ENCODE assay signal across 16 cellular contexts in genomic region chr2:25417715-25418369, GRCh38.
DNase-seq lines count a peak whose midpoint lies in the region; ATAC-seq and TF ChIP-seq lines count a peak whose summit lies in the region.
"Had no signal": no experiment of that assay in that cellular context is flagged by ENCODE, and none has a peak within 500 bp of the region (broad histone marks: within the 10 kb centered on the region; RNA-seq: fewer than 3 reads in every experiment).

No MANE protein-coding gene starts in this region.

- H3K27ac ChIP-seq in SK-N-SH (ENCODE audit: low read depth in 2 of 2, low read length in 1 of 2) (no peak overlapping the region), RWPE1 (no peak overlapping the region), mesendoderm (ENCODE audit: low read depth, low read length) (no peak overlapping the region)
- H3K27ac ChIP-seq: breast epithelium, gastroesophageal sphincter, prostate gland had no signal

- H3K4me3 ChIP-seq in SK-N-SH (ENCODE audit: low read depth in 2 of 2, low read length in 1 of 2) (no peak overlapping the region), mesendoderm (ENCODE audit: low read length) (no peak overlapping the region)
- H3K4me3 ChIP-seq: breast epithelium, gastroesophageal sphincter, prostate gland had no signal

- H4K20me1 ChIP-seq in SK-N-SH (ENCODE audit: insufficient read depth), result no peaks in the 10 kb centered on the region

- H3K36me3 ChIP-seq in SK-N-SH (replicated peaks in 1 of 2; ENCODE audit: control insufficient read depth in 1 of 2, insufficient read depth in 2 of 2, low read length in 1 of 2) (no peaks in the 10 kb centered on the region), mesendoderm (ENCODE audit: control insufficient read depth, insufficient read depth, low read length) (no peaks in the 10 kb centered on the region)
- H3K36me3 ChIP-seq: breast epithelium, gastroesophageal sphincter, prostate gland had no signal

- H3K79me1 ChIP-seq in mesendoderm (ENCODE audit: low read length), result no peaks in the 10 kb centered on the region

- no peak for ATAC-seq in SK-N-SH treated with all-trans-retinoic acid at 6 μM for 48 hours
- no peak for ATAC-seq in HG03432 (IDR thresholded peaks at IDR 0.05; ENCODE audit: unreplicated experiment)
- no peak for ATAC-seq in HG03354 (IDR thresholded peaks at IDR 0.05; ENCODE audit: poor library complexity, severe bottlenecking, unreplicated experiment)
- ATAC-seq: gastroesophageal sphincter had no signal

- H4K8ac ChIP-seq in mesendoderm (ENCODE audit: low read depth, low read length), result no peak overlapping the region

- WGBS in SK-N-SH (ENCODE audit: low lambda C conversion rate), result 95% methylated on average over 6 of the region's 6 CpGs
- 100% methylated on average over 1 of the region's 6 CpGs for WGBS in mesendoderm (ENCODE audit: extremely low coverage, insufficient coverage, low lambda C conversion rate)

- peaks cover 9% of the 10 kb centered on the region for H3K36me3 Mint-ChIP-seq in glutamatergic neuron (ENCODE audit: unreplicated experiment)

- H2BK15ac ChIP-seq in mesendoderm (replicated peaks; ENCODE audit: low read depth), result no peak overlapping the region

- peaks cover 7% of the 10 kb centered on the region for H3K4me1 Mint-ChIP-seq in glutamatergic neuron (ENCODE audit: low read depth, unreplicated experiment)

- H3K27me3 Mint-ChIP-seq in glutamatergic neuron (ENCODE audit: unreplicated experiment), result no peaks in the 10 kb centered on the region

- no peak overlapping the region for H4K5ac ChIP-seq in mesendoderm (ENCODE audit: low read length)

- no peaks in the 10 kb centered on the region for H3F3A ChIP-seq in SK-N-SH (replicated peaks; ENCODE audit: insufficient read depth)

- no peak overlapping the region for H3K4me2 ChIP-seq in SK-N-SH
- no peak overlapping the region for H3K4me2 ChIP-seq in mesendoderm (ENCODE audit: low read length)

- POLR2A ChIA-PET in SK-N-SH (lab: Yijun Ruan, JAX) (no interaction called here), RWPE1 (lab: Yijun Ruan, JAX; ENCODE audit: low non-redundant PET) (no interaction called here)

- no peaks in the 10 kb centered on the region for H3K9me3 ChIP-seq in SK-N-SH
- H3K9me3 ChIP-seq: breast epithelium, gastroesophageal sphincter, prostate gland had no signal

- H3K23ac ChIP-seq in mesendoderm (ENCODE audit: low read length), result no peak overlapping the region

- H3K4me1 ChIP-seq in SK-N-SH (ENCODE audit: control insufficient read depth in 1 of 2, insufficient read depth in 2 of 2, low read depth in 1 of 2, low read length in 1 of 2) (peaks cover 6 to 10% of the 10 kb centered on the region in 2 experiments; a peak in 3 of 4 replicates), mesendoderm (ENCODE audit: control insufficient read depth, low read depth, low read length) (no peaks in the 10 kb centered on the region)
- H3K4me1 ChIP-seq: breast epithelium, prostate gland had no signal

- H3K9me2 ChIP-seq in SK-N-SH, result no peaks in the 10 kb centered on the region

- no peak for TF ChIP-seq EP300 in SK-N-SH (IDR thresholded peaks at IDR 0.05; ENCODE audit: borderline replicate concordance in 1 of 2, low read depth in 1 of 2, low read length in 1 of 2)

- H3K18ac ChIP-seq in mesendoderm (ENCODE audit: low read length), result no peak overlapping the region

- no peak overlapping the region for H2AFZ ChIP-seq in SK-N-SH (ENCODE audit: low read depth)

- H2AK5ac ChIP-seq in mesendoderm (ENCODE audit: low read length), result no peak overlapping the region

- H3K9ac ChIP-seq in SK-N-SH, result no peak overlapping the region
- no peak overlapping the region for H3K9ac ChIP-seq in mesendoderm (ENCODE audit: low read length)

- no peak overlapping the region for H3K27ac Mint-ChIP-seq in glutamatergic neuron (ENCODE audit: unreplicated experiment)

- TF ChIP-seq CTCF in SK-N-SH (IDR thresholded peaks at IDR 0.05) (no peak), RWPE1 (conservative IDR thresholded peaks at IDR 0.05; ENCODE audit: low read depth) (no peak), glutamatergic neuron (IDR thresholded peaks at IDR 0.05; ENCODE audit: partially characterized antibody, unreplicated experiment) (no peak)

- H2BK5ac ChIP-seq in mesendoderm (ENCODE audit: low read length), result no peak overlapping the region

- no peaks in the 10 kb centered on the region for H3K27me3 ChIP-seq in SK-N-SH (ENCODE audit: insufficient read depth)
- H3K27me3 ChIP-seq in mesendoderm (ENCODE audit: insufficient read depth, low read length, poor library complexity), result no peaks in the 10 kb centered on the region
- H3K27me3 ChIP-seq: breast epithelium, gastroesophageal sphincter had no signal

- DNase-seq in SK-N-SH, result no peak
- DNase-seq in RWPE1 (ENCODE audit: low spot score), result peak; percentile 22
- DNase-seq in mesendoderm, result peak; percentile 18
- DNase-seq in glutamatergic neuron, result no peak
- DNase-seq: ACHN; activated CD4-positive, alpha-beta T cell treated with anti-CD3 and anti-CD28 coated beads, Interleukin-2, amount 50 U/mL, for 4 hours; activated effector memory CD4-positive, alpha-beta T cell treated with anti-CD3 and anti-CD28 coated beads, Interleukin-2, amount 50 U/mL, for 16 hours; effector CD8-positive, alpha-beta T cell; stimulated activated CD8-positive, alpha-beta memory T cell treated with anti-CD3 and anti-CD28 coated beads, Interleukin-4, amount 100 ng/mL, for 48 hours had no signal

- no peak overlapping the region for H3K4ac ChIP-seq in mesendoderm (ENCODE audit: low read depth, low read length)

- H3K56ac ChIP-seq in mesendoderm (ENCODE audit: low read length), result no peak overlapping the region

- TF ChIP-seq POLR2A in GM19099 (IDR thresholded peaks at IDR 0.05; ENCODE audit: extremely low read depth, insufficient read length, low read depth), result peak; percentile 56

- no peak overlapping the region for H3K4me3 Mint-ChIP-seq in glutamatergic neuron (ENCODE audit: unreplicated experiment)

- CTCF ChIA-PET in SK-N-SH (lab: Yijun Ruan, JAX) (interaction anchor here (0.9 to 2.8 kb wide), 6 partner anchors 9 to 41 kb away, joined by 3 to 9 read pairs (median 5); no protein-coding TSS in a partner anchor), RWPE1 (lab: Yijun Ruan, JAX) (interaction anchor here (0.6 kb wide), 2 partner anchors 10 to 174 kb away, joined by 3 read pairs; no protein-coding TSS in a partner anchor)

- no peak for TF ChIP-seq RAD21 in SK-N-SH (IDR thresholded peaks at IDR 0.05; ENCODE audit: low read length)

- no peak overlapping the region for H2BK120ac ChIP-seq in mesendoderm (ENCODE audit: low read depth, low read length)

- H3K9me3 Mint-ChIP-seq in glutamatergic neuron (ENCODE audit: unreplicated experiment), result no peaks in the 10 kb centered on the region

- no peaks in the 10 kb centered on the region for H3K79me2 ChIP-seq in SK-N-SH (ENCODE audit: insufficient read depth)
- H3K79me2 ChIP-seq in mesendoderm (ENCODE audit: control insufficient read depth, insufficient read depth, low read length), result no peaks in the 10 kb centered on the region

TF ChIP-seq in SK-N-SH, 30 proteins besides CTCF, POLR2A, EP300 and RAD21:
- TF ChIP-seq SIN3A (IDR thresholded peaks at IDR 0.05; ENCODE audit: borderline replicate concordance, low read depth, low read length) (no peak), YY1 (IDR thresholded peaks at IDR 0.05; ENCODE audit: low read depth) (no peak), FOXJ3 (CRISPR knock-in tag; IDR thresholded peaks at IDR 0.05) (no peak)
- TF ChIP-seq, protein P1, sequence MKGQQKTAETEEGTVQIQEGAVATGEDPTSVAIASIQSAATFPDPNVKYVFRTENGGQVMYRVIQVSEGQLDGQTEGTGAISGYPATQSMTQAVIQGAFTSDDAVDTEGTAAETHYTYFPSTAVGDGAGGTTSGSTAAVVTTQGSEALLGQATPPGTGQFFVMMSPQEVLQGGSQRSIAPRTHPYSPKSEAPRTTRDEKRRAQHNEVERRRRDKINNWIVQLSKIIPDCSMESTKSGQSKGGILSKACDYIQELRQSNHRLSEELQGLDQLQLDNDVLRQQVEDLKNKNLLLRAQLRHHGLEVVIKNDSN (IDR thresholded peaks at IDR 0.05; ENCODE audit: borderline replicate concordance, low read depth), result peak; percentile 40; the same call in 1 of the 2 replicates

TF ChIP-seq in SK-N-SH treated with all-trans-retinoic acid at 6 μM for 48 hours, 23 proteins besides CTCF, POLR2A, EP300 and RAD21 (continues in another document):
- no peak for TF ChIP-seq ZFP30 (CRISPR knock-in tag; IDR thresholded peaks at IDR 0.05)
- no peak for TF ChIP-seq PPARA (CRISPR knock-in tag; IDR thresholded peaks at IDR 0.05; ENCODE audit: borderline replicate concordance)
- no peak for TF ChIP-seq ISL1 (CRISPR knock-in tag; IDR thresholded peaks at IDR 0.05)
- TF ChIP-seq ZNF70 (CRISPR knock-in tag; IDR thresholded peaks at IDR 0.05), result no peak
- TF ChIP-seq RARB (CRISPR knock-in tag; IDR thresholded peaks at IDR 0.05), result no peak
- no peak for TF ChIP-seq GLIS3 (CRISPR knock-in tag; IDR thresholded peaks at IDR 0.05)
- TF ChIP-seq ZNF8 (CRISPR knock-in tag; IDR thresholded peaks at IDR 0.05), result no peak
- no peak for TF ChIP-seq ARNTL (CRISPR knock-in tag; IDR thresholded peaks at IDR 0.05; ENCODE audit: borderline replicate concordance, low read depth)
- no peak for TF ChIP-seq ESRRG (CRISPR knock-in tag; IDR thresholded peaks at IDR 0.05)
- TF ChIP-seq, protein P2, sequence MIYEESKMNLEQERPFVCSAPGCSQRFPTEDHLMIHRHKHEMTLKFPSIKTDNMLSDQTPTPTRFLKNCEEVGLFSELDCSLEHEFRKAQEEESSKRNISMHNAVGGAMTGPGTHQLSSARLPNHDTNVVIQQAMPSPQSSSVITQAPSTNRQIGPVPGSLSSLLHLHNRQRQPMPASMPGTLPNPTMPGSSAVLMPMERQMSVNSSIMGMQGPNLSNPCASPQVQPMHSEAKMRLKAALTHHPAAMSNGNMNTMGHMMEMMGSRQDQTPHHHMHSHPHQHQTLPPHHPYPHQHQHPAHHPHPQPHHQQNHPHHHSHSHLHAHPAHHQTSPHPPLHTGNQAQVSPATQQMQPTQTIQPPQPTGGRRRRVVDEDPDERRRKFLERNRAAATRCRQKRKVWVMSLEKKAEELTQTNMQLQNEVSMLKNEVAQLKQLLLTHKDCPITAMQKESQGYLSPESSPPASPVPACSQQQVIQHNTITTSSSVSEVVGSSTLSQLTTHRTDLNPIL (CRISPR knock-in tag; IDR thresholded peaks at IDR 0.05; ENCODE audit: low read depth), result no peak
- TF ChIP-seq BACH2 (CRISPR knock-in tag; IDR thresholded peaks at IDR 0.05; ENCODE audit: borderline replicate concordance), result no peak

Comparison
In these comparisons a context has a peak if more than half of its experiments do, and no peak if none do; other contexts are left out.
1. DNase-seq: peak in RWPE1 (single experiment) and mesendoderm (single experiment); none in SK-N-SH (single experiment) and glutamatergic neuron (single experiment).